ENCODE assay signal across 8 cellular contexts in genomic region chr6:16712250-16712930, GRCh38. TPM values are rescaled to one million over a fixed set of nuclear protein-coding genes. Genes with fewer than 3 reads are reported as not detected.
DNase-seq lines count a peak whose midpoint lies in the region; ATAC-seq and TF ChIP-seq lines count a peak whose summit lies in the region.

No MANE protein-coding gene starts in this region.

- H3K4me1 Mint-ChIP-seq in H9 = peaks cover 5 to 7% of the 10 kb centered on the region in 2 experiments; a peak in 1 of 4 replicates

- H2BK20ac ChIP-seq in H9 (ENCODE audit: low read depth, low read length, poor library complexity, severe bottlenecking) = no peak overlapping the region

- no peak overlapping the region for H2BK15ac ChIP-seq in H9 (ENCODE audit: low read depth, low read length)

- H3K56ac ChIP-seq in H9 (ENCODE audit: insufficient read length, low read depth, low read length) = no peak overlapping the region

- H3K9ac ChIP-seq in liver (ENCODE audit: low read depth in 1 of 2, low read length in 2 of 2) (peak overlapping the region; percentile 33 to 62), H9 (ENCODE audit: extremely low read depth, insufficient read length, low read length) (no peak overlapping the region)

- H2BK120ac ChIP-seq in H9 (ENCODE audit: low read depth, low read length, poor library complexity, severe bottlenecking) = no peak overlapping the region

- peaks cover 0 to 4% (median 2%) of the 10 kb centered on the region in 4 donors for H3K36me3 ChIP-seq in liver (ENCODE audit: control insufficient read depth in 4 of 4, insufficient read depth in 3 of 4, low read depth in 1 of 4, low read length in 3 of 4)
- no peaks in the 10 kb centered on the region for H3K36me3 ChIP-seq in upper lobe of left lung

- TF ChIP-seq CTCF in AG04449 (IDR thresholded peaks at IDR 0.05; ENCODE audit: insufficient read depth, low read length, missing control alignments) (no peak), liver (IDR thresholded peaks at IDR 0.05; ENCODE audit: low read depth, low read length, missing input control) (no peak), upper lobe of left lung (IDR thresholded peaks at IDR 0.05) (no peak), H9 (conservative IDR thresholded peaks at IDR 0.05) (no peak)

- 64% methylated on average over 12 of the region's 12 CpGs for WGBS in liver
- 50 to 54% methylated on average over 12 of the region's 12 CpGs for WGBS in upper lobe of left lung, 2 donors
- no CpG with 5 or more reads among the region's 12 CpGs for WGBS in H9 (ENCODE audit: extremely low coverage, insufficient read length, low lambda C conversion rate)

- no peaks in the 10 kb centered on the region; a peak in 1 of 5 replicates for H3K9me3 Mint-ChIP-seq in H9

- H3K27ac Mint-ChIP-seq in H9 = peak overlapping the region in 1 of 3 experiments; percentile 51; a peak in 2 of 7 replicates

- H3K18ac ChIP-seq in H9 (ENCODE audit: insufficient read length, low read depth, low read length) = no peak overlapping the region

- H2AK5ac ChIP-seq in H9 (ENCODE audit: insufficient read length, low read length) = no peak overlapping the region

- H3K36me3 Mint-ChIP-seq in H9 (ENCODE audit: insufficient read depth in 1 of 3, low read depth in 3 of 3) = no peaks in the 10 kb centered on the region

- H3K14ac ChIP-seq in H9 (ENCODE audit: insufficient read depth, low read length) = no peak overlapping the region

- no peak overlapping the region for H2AFZ ChIP-seq in H9 (ENCODE audit: low read length)

- DNase-seq in AG04449 (ENCODE audit: low read depth, low spot score) (no peak), upper lobe of left lung (no peak), NCI-H226 (no peak), H9 (no peak)
- DNase-seq in activated naive CD4-positive, alpha-beta T cell treated with anti-CD3 and anti-CD28 coated beads, Interleukin-2, amount 50 U/mL, for 16 hours = peak; percentile 38

- no peaks in the 10 kb centered on the region for H4K20me1 ChIP-seq in H9 (ENCODE audit: control insufficient read depth, insufficient read depth, insufficient read length)

- POLR2A ChIA-PET in AG04449 (lab: Yijun Ruan, JAX) = interaction anchor here (1.0 to 1.3 kb wide), 5 partner anchors 13 to 31 kb away, joined by 3 to 5 read pairs (median 3); no protein-coding TSS in a partner anchor

- TF ChIP-seq EP300 in upper lobe of left lung (IDR thresholded peaks at IDR 0.05) = no peak

- no peak for TF ChIP-seq RAD21 in liver (IDR thresholded peaks at IDR 0.05)

- peak overlapping the region; percentile 78 to 87 for H3K27ac ChIP-seq in liver (ENCODE audit: low read depth in 1 of 2, low read length in 2 of 2)
- peak overlapping the region; percentile 67 to 82 (median 80) for H3K27ac ChIP-seq in upper lobe of left lung
- no peak overlapping the region for H3K27ac ChIP-seq in H9 (ENCODE audit: insufficient read length, low read depth, low read length)

- H3K9me3 ChIP-seq in liver (ENCODE audit: control insufficient read depth in 4 of 4, low read length in 3 of 4) = no peaks in the 10 kb centered on the region
- no peaks in the 10 kb centered on the region for H3K9me3 ChIP-seq in upper lobe of left lung
- no peaks in the 10 kb centered on the region for H3K9me3 ChIP-seq in H9 (ENCODE audit: control insufficient read depth, low read depth, low read length)

- H4K91ac ChIP-seq in H9 (ENCODE audit: insufficient read length, low read depth, low read length) = no peak overlapping the region

- ATAC-seq in GM19025 (IDR thresholded peaks at IDR 0.05; ENCODE audit: low read depth, unreplicated experiment) (peak; percentile 63), HG03439 (IDR thresholded peaks at IDR 0.05; ENCODE audit: unreplicated experiment) (peak; percentile 67), upper lobe of left lung (ENCODE audit: low FRiP score in 2 of 2) (peak; percentile 61)

- no peaks in the 10 kb centered on the region for H3K79me1 ChIP-seq in H9 (ENCODE audit: insufficient read depth, low read depth, low read length, poor library complexity, severe bottlenecking)

- no peak for TF ChIP-seq POLR2A in upper lobe of left lung (IDR thresholded peaks at IDR 0.05)

- no peak overlapping the region for H3K4ac ChIP-seq in H9 (ENCODE audit: low read depth, low read length)

- H3K4me2 ChIP-seq in H9 (ENCODE audit: insufficient read depth, insufficient read length, low read length) = no peak overlapping the region

- CTCF ChIA-PET in AG04449 (lab: Yijun Ruan, JAX) = interaction anchor here (1.0 to 1.1 kb wide), 3 partner anchors 13 to 195 kb away, joined by 3 to 4 read pairs (median 3); no protein-coding TSS in a partner anchor

- no peaks in the 10 kb centered on the region for H3K27me3 ChIP-seq in liver (ENCODE audit: control insufficient read depth in 4 of 4, insufficient read depth in 4 of 4, low read length in 3 of 4)
- no peaks in the 10 kb centered on the region for H3K27me3 ChIP-seq in upper lobe of left lung
- no peaks in the 10 kb centered on the region for H3K27me3 ChIP-seq in H9 (ENCODE audit: insufficient read depth, low read length)

- no peak overlapping the region for H2BK12ac ChIP-seq in H9 (ENCODE audit: insufficient read length, low read depth, low read length)

- no peak overlapping the region for H4K8ac ChIP-seq in H9 (replicated peaks; ENCODE audit: insufficient read length, low read depth, low read length)

- no peak overlapping the region for H3K23ac ChIP-seq in H9 (ENCODE audit: insufficient read length, low read depth, low read length)

- no peaks in the 10 kb centered on the region for H3K23me2 ChIP-seq in H9 (ENCODE audit: insufficient read length, low read depth, low read length, poor library complexity, severe bottlenecking)

- H3K4me3 ChIP-seq in AG04449 (ENCODE audit: low read depth, low read length) (peak overlapping the region; percentile 23), liver (ENCODE audit: low read depth in 1 of 3, low read length in 3 of 3) (no peak overlapping the region), upper lobe of left lung (no peak overlapping the region)

- peaks cover 0 to 4% (median 2%) of the 10 kb centered on the region in 4 donors for H3K4me1 ChIP-seq in liver (ENCODE audit: control insufficient read depth in 4 of 4, insufficient read depth in 4 of 4, low read length in 3 of 4)
- peaks cover 9 to 29% (median 17%) of the 10 kb centered on the region in 4 donors for H3K4me1 ChIP-seq in upper lobe of left lung
- H3K4me1 ChIP-seq in H9 (ENCODE audit: insufficient read depth, low read length) = no peaks in the 10 kb centered on the region

- H3K27me3 Mint-ChIP-seq in H9 (ENCODE audit: low read depth) = no peaks in the 10 kb centered on the region

- H3K4me3 Mint-ChIP-seq in H9 = no peak overlapping the region

- no peaks in the 10 kb centered on the region for H3K79me2 ChIP-seq in H9 (ENCODE audit: insufficient read depth, low read length)

- no peak overlapping the region for H3T11ph ChIP-seq in H9 (ENCODE audit: low read length)

- H2BK5ac ChIP-seq in H9 (ENCODE audit: insufficient read length, low read length) = no peak overlapping the region

- H4K5ac ChIP-seq in H9 (ENCODE audit: insufficient read length, low read depth, low read length) = no peak overlapping the region

TF ChIP-seq in liver, 16 proteins besides CTCF, POLR2A, EP300 and RAD21:
- TF ChIP-seq ZBTB33 (IDR thresholded peaks at IDR 0.05) (no peak), RXRA (IDR thresholded peaks at IDR 0.05) (no peak), REST (IDR thresholded peaks at IDR 0.05) (no peak), YY1 (IDR thresholded peaks at IDR 0.05) (no peak), HNF4G (IDR thresholded peaks at IDR 0.05) (no peak), SP1 (IDR thresholded peaks at IDR 0.05) (no peak), TAF1 (conservative IDR thresholded peaks at IDR 0.05) (no peak), FOXA1 (IDR thresholded peaks at IDR 0.05) (no peak)

RNA-seq across cellular contexts. Expression of gene ATXN1, which starts 48.9 kb away (rescaled TPM):
- total RNA-seq in liver (10 to 100 TPM in 1 of 2 donors, 1 to 10 TPM in 1; 8.8 to 29.7 TPM), upper lobe of left lung (100 to 1,000 TPM in 1 of 6 donors, 10 to 100 TPM in 5; 44.2 to 106 (median 71.7) TPM), H9 (2021) (3.0 and 5.6 TPM in 2 replicates)
- 1 to 10 TPM; 4.3 to 7.5 TPM for polyA plus RNA-seq in liver
